21 cellular contexts compared by ENCODE assay signal in the genomic region with DNA sequence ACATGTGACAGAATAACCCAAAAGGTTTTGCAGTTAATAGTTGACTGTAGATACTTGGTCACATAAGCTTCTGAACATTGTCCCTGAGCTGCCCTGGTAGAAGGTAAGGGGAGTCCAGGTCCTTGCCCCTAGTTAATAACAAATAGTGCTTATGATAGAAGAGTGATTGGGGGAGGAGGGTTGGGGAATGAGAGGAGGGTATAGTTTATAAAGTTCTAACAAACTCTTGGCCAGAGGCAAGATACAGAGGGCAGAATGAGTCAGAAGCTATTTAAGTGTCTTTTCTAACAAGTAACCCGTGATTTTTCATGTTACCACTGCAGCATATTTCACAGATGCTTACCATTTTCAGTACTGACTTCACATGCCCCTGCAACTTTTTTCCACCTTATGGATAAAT. TPM values are rescaled to one million over a fixed set of nuclear protein-coding genes. Genes with fewer than 3 reads are reported as not detected.
DNase-seq lines count a peak whose midpoint lies in the region; ATAC-seq, FAIRE-seq and TF ChIP-seq lines count a peak whose summit lies in the region.
"Had no signal": no experiment of that assay in that cellular context is flagged by ENCODE, and none has a peak within 500 bp of the region (broad histone marks: within the 10 kb centered on the region; RNA-seq: fewer than 3 reads in every experiment).

No MANE protein-coding gene starts in this region.

- no peak overlapping the region for H3K4me3 Mint-ChIP-seq in activated CD4-positive, alpha-beta T cell treated with anti-CD3 and anti-CD28 coated beads for 36 hours
- no peak overlapping the region for H3K4me3 Mint-ChIP-seq in activated CD4-positive, alpha-beta T cell treated with anti-CD3 and anti-CD28 coated beads, Interleukin-2, amount 10 ng/mL, durations not matched to agents 7 days and 5 days
- no peak overlapping the region for H3K4me3 Mint-ChIP-seq in activated naive CD8-positive, alpha-beta T cell
- H3K4me3 Mint-ChIP-seq: stimulated activated naive CD8-positive, alpha-beta T cell treated with anti-CD3 and anti-CD28 coated beads, Interleukin-15, Interleukin-2, amounts not matched to agents 100 ng/mL and 50 ng/mL, for 24 hours had no signal

- H3K4me1 ChIP-seq in gastrocnemius medialis, result no peaks in the 10 kb centered on the region

- no peak for FAIRE-seq in GM12891 (lab: Jason Lieb, UNC)
- FAIRE-seq: GM18507, kidney had no signal

- intact Hi-C loops in activated CD4-positive, alpha-beta T cell treated with anti-CD3 and anti-CD28 coated beads for 36 hours (cut with DNase I, micrococcal nuclease), result loop anchor here in 1 of 2 experiments (5.0 kb wide), 2 partner anchors 52 to 197 kb away; no protein-coding TSS in a partner anchor
- intact Hi-C loops in gastrocnemius medialis (cut with DNase I; ENCODE audit: low total_unique reads), result no loop called here

- CTCF ChIA-PET in activated CD4-positive, alpha-beta T cell treated with anti-CD3 and anti-CD28 coated beads for 36 hours (lab: Charles Lee), result interaction anchor here (1.4 kb wide), 1 partner anchor 62 kb away, joined by 4 read pairs; no protein-coding TSS in a partner anchor
- CTCF ChIA-PET in activated CD4-positive, alpha-beta T cell treated with anti-CD3 and anti-CD28 coated beads, Interleukin-2, amount 10 ng/mL, durations not matched to agents 7 days and 5 days (lab: Charles Lee), result interaction anchor here (1.2 kb wide), 1 partner anchor 110 kb away, joined by 3 read pairs; a partner anchor contains a TSS

- no peak overlapping the region for H3K27ac ChIP-seq in gastrocnemius medialis
- H3K27ac ChIP-seq: KMS-11 had no signal

- POLR2A ChIA-PET in activated CD4-positive, alpha-beta T cell treated with anti-CD3 and anti-CD28 coated beads for 36 hours (lab: Charles Lee), result no interaction called here
- POLR2A ChIA-PET in activated CD4-positive, alpha-beta T cell treated with anti-CD3 and anti-CD28 coated beads, Interleukin-2, amount 10 ng/mL, durations not matched to agents 7 days and 5 days (lab: Charles Lee), result no interaction called here

- no peaks in the 10 kb centered on the region for H3K27me3 ChIP-seq in gastrocnemius medialis

- H3K9me3 Mint-ChIP-seq in activated CD4-positive, alpha-beta T cell treated with anti-CD3 and anti-CD28 coated beads for 36 hours (ENCODE audit: low read depth), result no peaks in the 10 kb centered on the region
- H3K9me3 Mint-ChIP-seq in activated CD4-positive, alpha-beta T cell treated with anti-CD3 and anti-CD28 coated beads, Interleukin-2, amount 10 ng/mL, durations not matched to agents 7 days and 5 days, result no peaks in the 10 kb centered on the region
- no peaks in the 10 kb centered on the region for H3K9me3 Mint-ChIP-seq in activated naive CD8-positive, alpha-beta T cell (ENCODE audit: low read depth)
- H3K9me3 Mint-ChIP-seq: stimulated activated naive CD8-positive, alpha-beta T cell treated with anti-CD3 and anti-CD28 coated beads, Interleukin-15, Interleukin-2, amounts not matched to agents 100 ng/mL and 50 ng/mL, for 24 hours had no signal

- no peak for DNase-seq in activated CD4-positive, alpha-beta T cell treated with anti-CD3 and anti-CD28 coated beads for 36 hours
- no peak for DNase-seq in activated CD4-positive, alpha-beta T cell treated with anti-CD3 and anti-CD28 coated beads, Interleukin-2, amount 10 ng/mL, durations not matched to agents 7 days and 5 days
- DNase-seq in foreskin fibroblast (peak; percentile 7 to 24), gastrocnemius medialis (no peak), NCI-H2029 (lab: John Stamatoyannopoulos, UW) (no peak), GM12891 (ENCODE audit: insufficient read length, low spot score) (no peak)
- no peak for DNase-seq in stimulated activated naive CD4-positive, alpha-beta T cell (lab: John Stamatoyannopoulos, UW)
- DNase-seq: 8988T; activated CD4-positive, CD25-positive, alpha-beta regulatory T cell treated with anti-CD3 and anti-CD28 coated beads, Interleukin-2, amount 50 U/mL, for 72 hours; activated T-cell treated with anti-CD3 and anti-CD28 coated beads for 4 hours; GF-D8; glutamatergic neuron; kidney; NCI-H1417; NCI-H446 treated with DMSO at 0.1 percent for 48 hours; right cardiac atrium had no signal

- H3K4me1 Mint-ChIP-seq in activated CD4-positive, alpha-beta T cell treated with anti-CD3 and anti-CD28 coated beads for 36 hours, result no peaks in the 10 kb centered on the region
- no peaks in the 10 kb centered on the region for H3K4me1 Mint-ChIP-seq in activated CD4-positive, alpha-beta T cell treated with anti-CD3 and anti-CD28 coated beads, Interleukin-2, amount 10 ng/mL, durations not matched to agents 7 days and 5 days
- H3K4me1 Mint-ChIP-seq in activated naive CD8-positive, alpha-beta T cell (ENCODE audit: low read depth), result peaks cover 4% of the 10 kb centered on the region

- no peak overlapping the region for H3K27ac Mint-ChIP-seq in activated CD4-positive, alpha-beta T cell treated with anti-CD3 and anti-CD28 coated beads for 36 hours
- no peak overlapping the region for H3K27ac Mint-ChIP-seq in activated CD4-positive, alpha-beta T cell treated with anti-CD3 and anti-CD28 coated beads, Interleukin-2, amount 10 ng/mL, durations not matched to agents 7 days and 5 days
- peak overlapping the region; percentile 66 for H3K27ac Mint-ChIP-seq in activated naive CD8-positive, alpha-beta T cell
- H3K27ac Mint-ChIP-seq: stimulated activated naive CD8-positive, alpha-beta T cell treated with anti-CD3 and anti-CD28 coated beads, Interleukin-15, Interleukin-2, amounts not matched to agents 100 ng/mL and 50 ng/mL, for 24 hours had no signal

- H3K9me3 ChIP-seq in gastrocnemius medialis, result no peaks in the 10 kb centered on the region

- TF ChIP-seq POLR2A in gastrocnemius medialis (IDR thresholded peaks at IDR 0.05), result no peak
- no peak for TF ChIP-seq POLR2A in GM12891 (IDR thresholded peaks at IDR 0.05; ENCODE audit: low read depth, low read length)

- TF ChIP-seq CTCF in foreskin fibroblast (IDR thresholded peaks at IDR 0.05; ENCODE audit: low read depth, low read length) (no peak), gastrocnemius medialis (IDR thresholded peaks at IDR 0.05 in 4 of 5, conservative IDR thresholded peaks at IDR 0.05 in 1 of 5) (no peak)

- in situ Hi-C loops in gastrocnemius medialis (cut with MboI; ENCODE audit: low sequenced_read_pairs in 4 of 4), result no loop called here

- H3K36me3 ChIP-seq in gastrocnemius medialis, result peaks cover 0 to 31% of the 10 kb centered on the region in 2 donors

- peak; percentile 39 for ATAC-seq in activated CD4-positive, alpha-beta T cell treated with anti-CD3 and anti-CD28 coated beads for 36 hours
- peak; percentile 68 to 76 for ATAC-seq in gastrocnemius medialis
- ATAC-seq: right cardiac atrium had no signal

- peaks cover 42% of the 10 kb centered on the region for H3K36me3 Mint-ChIP-seq in activated CD4-positive, alpha-beta T cell treated with anti-CD3 and anti-CD28 coated beads for 36 hours (ENCODE audit: low read depth)
- peaks cover 48% of the 10 kb centered on the region for H3K36me3 Mint-ChIP-seq in activated CD4-positive, alpha-beta T cell treated with anti-CD3 and anti-CD28 coated beads, Interleukin-2, amount 10 ng/mL, durations not matched to agents 7 days and 5 days (ENCODE audit: low read depth)
- H3K36me3 Mint-ChIP-seq in activated naive CD8-positive, alpha-beta T cell, result peaks cover 11% of the 10 kb centered on the region

- H3K4me3 ChIP-seq in foreskin fibroblast (ENCODE audit: low read depth in 1 of 2, low read length in 2 of 2), result no peak overlapping the region
- no peak overlapping the region for H3K4me3 ChIP-seq in gastrocnemius medialis

- H3K27me3 Mint-ChIP-seq in activated CD4-positive, alpha-beta T cell treated with anti-CD3 and anti-CD28 coated beads for 36 hours, result no peaks in the 10 kb centered on the region
- no peaks in the 10 kb centered on the region for H3K27me3 Mint-ChIP-seq in activated CD4-positive, alpha-beta T cell treated with anti-CD3 and anti-CD28 coated beads, Interleukin-2, amount 10 ng/mL, durations not matched to agents 7 days and 5 days
- no peaks in the 10 kb centered on the region for H3K27me3 Mint-ChIP-seq in activated naive CD8-positive, alpha-beta T cell
- H3K27me3 Mint-ChIP-seq: stimulated activated naive CD8-positive, alpha-beta T cell treated with anti-CD3 and anti-CD28 coated beads, Interleukin-15, Interleukin-2, amounts not matched to agents 100 ng/mL and 50 ng/mL, for 24 hours had no signal

TF ChIP-seq in GM12891, 5 proteins besides CTCF, POLR2A, EP300 and RAD21:
- TF ChIP-seq TAF1 (IDR thresholded peaks at IDR 0.05; ENCODE audit: low read depth, low read length) (no peak), PAX5 (IDR thresholded peaks at IDR 0.05; ENCODE audit: insufficient read depth, low read length, severe bottlenecking) (no peak), POLR2AphosphoS5 (IDR thresholded peaks at IDR 0.05; ENCODE audit: low read depth, low read length) (no peak), SPI1 (IDR thresholded peaks at IDR 0.05; ENCODE audit: low read depth, low read length) (no peak), POU2F2 (IDR thresholded peaks at IDR 0.05; ENCODE audit: low read depth, low read length) (no peak)

RNA-seq across cellular contexts. Expression of a gene that starts 26.7 kb away (rescaled TPM):
- not detected for total RNA-seq in activated CD4-positive, alpha-beta T cell treated with anti-CD3 and anti-CD28 coated beads for 36 hours
- under 1 TPM; 0.12 to 0.17 TPM for total RNA-seq in activated CD4-positive, alpha-beta T cell treated with anti-CD3 and anti-CD28 coated beads, Interleukin-2, amount 10 ng/mL, durations not matched to agents 7 days and 5 days
- total RNA-seq in gastrocnemius medialis, result under 1 TPM in 1 of 4 donors, not detected in 3; 0.20 TPM
- not detected for polyA plus RNA-seq in GM12891 (2012; ENCODE audit: low read depth, missing spikeins)
- total RNA-seq: right cardiac atrium had no signal

RNA-seq across cellular contexts. Expression of a gene that starts 57.2 kb away (rescaled TPM):
- total RNA-seq in activated CD4-positive, alpha-beta T cell treated with anti-CD3 and anti-CD28 coated beads for 36 hours, result not detected
- total RNA-seq in activated CD4-positive, alpha-beta T cell treated with anti-CD3 and anti-CD28 coated beads, Interleukin-2, amount 10 ng/mL, durations not matched to agents 7 days and 5 days, result not detected
- 10 to 100 TPM in 2 of 4 donors, 1 to 10 TPM in 2; 5.0 to 17.4 (median 8.6) TPM for total RNA-seq in gastrocnemius medialis
- polyA plus RNA-seq in GM12891 (2012; ENCODE audit: low read depth, missing spikeins), result not detected
- total RNA-seq: T-helper 1 cell treated with Interleukin-12 subunit alpha and Interleukin-12 subunit beta and Interleukin-4 antibody, amounts not matched to agents 30 ng/mL and 1 ng/mL, for 36 hours had no signal

Comparison
In these comparisons a context has a peak if more than half of its experiments do, and no peak if none do; other contexts are left out.
1. DNase-seq: peak in foreskin fibroblast (2 of 2); none in activated CD4-positive, alpha-beta T cell treated with anti-CD3 and anti-CD28 coated beads for 36 hours (single experiment), activated CD4-positive, alpha-beta T cell treated with anti-CD3 and anti-CD28 coated beads, Interleukin-2, amount 10 ng/mL, durations not matched to agents 7 days and 5 days (single experiment), gastrocnemius medialis (0 of 2), stimulated activated naive CD4-positive, alpha-beta T cell (0 of 6), NCI-H2029 (single experiment) and GM12891 (single experiment).
2. RNA of a gene that starts 57.2 kb away (total RNA-seq): 5.0 to 17.4 TPM in gastrocnemius medialis; not detected in activated CD4-positive, alpha-beta T cell treated with anti-CD3 and anti-CD28 coated beads for 36 hours and not detected in activated CD4-positive, alpha-beta T cell treated with anti-CD3 and anti-CD28 coated beads, Interleukin-2, amount 10 ng/mL, durations not matched to agents 7 days and 5 days; every median in the first group is over 4 times any median in the second.